Comparison of ENCODE assay signal across 8 cellular contexts in genomic region chr10:104337985-104338735, GRCh38. TPM values are rescaled to one million over a fixed set of nuclear protein-coding genes. Genes with fewer than 3 reads are reported as not detected.
DNase-seq lines count a peak whose midpoint lies in the region; ATAC-seq and TF ChIP-seq lines count a peak whose summit lies in the region.

TSS of gene ITPRIP (minus strand) at chr10:104338465. CDS start at chr10:104316051, 22,414 bp downstream.

- 0 to 2% methylated on average over 9 to 12 of the region's 70 CpGs for WGBS in esophagus squamous epithelium, 2 donors
- WGBS in stomach, 5 donors, result 0% methylated on average over 49 to 70 of the region's 70 CpGs

- H3K9me2 ChIP-seq in PC-9 (ENCODE audit: insufficient read depth), result no peaks in the 10 kb centered on the region

- H3K36me3 Mint-ChIP-seq in naive thymus-derived CD4-positive, alpha-beta T cell, result peaks cover 0 to 10% (median 0%) of the 10 kb centered on the region in 5 donors

- peak in 3 of 4 donors; percentile 79 to 98 (median 97) for TF ChIP-seq POLR2A in esophagus squamous epithelium (IDR thresholded peaks at IDR 0.05)
- peak in 2 of 4 donors; percentile 67 to 72 for TF ChIP-seq POLR2A in stomach (IDR thresholded peaks at IDR 0.05)

- peak; percentile 78 for DNase-seq in AG20443 (ENCODE audit: low spot score)
- DNase-seq in PC-9, result peak in 1 of 2 experiments; percentile 52
- peak; percentile 86 for DNase-seq in activated T-cell treated with anti-CD3 and anti-CD28 coated beads, Interleukin-2, amount 50 U/mL, for 48 hours
- DNase-seq in esophagus squamous epithelium (lab: John Stamatoyannopoulos, UW), result peak; percentile 60
- peak; percentile 60 to 89 (median 88) for DNase-seq in naive thymus-derived CD4-positive, alpha-beta T cell
- peak; percentile 77 for DNase-seq in stomach

- peaks cover 0 to 10% (median 0%) of the 10 kb centered on the region in 5 donors for H3K27me3 Mint-ChIP-seq in naive thymus-derived CD4-positive, alpha-beta T cell

- ATAC-seq in GM18873 (IDR thresholded peaks at IDR 0.05; ENCODE audit: low FRiP score, unreplicated experiment), result peak; percentile 69
- peak; percentile 73 for ATAC-seq in HG03135 (IDR thresholded peaks at IDR 0.05; ENCODE audit: unreplicated experiment)
- peak; percentile 86 for ATAC-seq in naive thymus-derived CD4-positive, alpha-beta T cell

- H3K4me3 Mint-ChIP-seq in naive thymus-derived CD4-positive, alpha-beta T cell, result peak within 1 kb of the TSS; percentile 88 to 100 (median 98)

- H3K9me3 ChIP-seq in PC-9 (ENCODE audit: insufficient read depth, low read depth) (no peaks in the 10 kb centered on the region), esophagus squamous epithelium (no peaks in the 10 kb centered on the region), stomach (no peaks in the 10 kb centered on the region)
- H3K9me3 ChIP-seq in naive thymus-derived CD4-positive, alpha-beta T cell (ENCODE audit: control insufficient read depth in 2 of 3, low read length in 3 of 3), result no peaks in the 10 kb centered on the region

- H3K27me3 ChIP-seq in PC-9 (ENCODE audit: insufficient read depth, low read depth), result no peaks in the 10 kb centered on the region
- no peaks in the 10 kb centered on the region for H3K27me3 ChIP-seq in esophagus squamous epithelium
- H3K27me3 ChIP-seq in naive thymus-derived CD4-positive, alpha-beta T cell (ENCODE audit: control insufficient read depth in 2 of 2, insufficient read depth in 2 of 2, low read length in 2 of 2), result no peaks in the 10 kb centered on the region
- H3K27me3 ChIP-seq in stomach, result no peaks in the 10 kb centered on the region

- H3K79me2 ChIP-seq in PC-9 (ENCODE audit: low read depth), result peaks cover 49% of the 10 kb centered on the region

- POLR2A ChIA-PET in PC-9 (lab: Charles Lee; ENCODE audit: unreplicated experiment), result interaction anchor here (0.6 kb wide), 3 partner anchors 13 to 256 kb away, joined by 3 to 5 read pairs (median 5); no protein-coding TSS in a partner anchor
- POLR2A ChIA-PET in naive thymus-derived CD4-positive, alpha-beta T cell (lab: Charles Lee), result interaction anchor here (0.8 to 6.1 kb wide), 17 partner anchors 8 to 80 kb away, joined by 3 to 78 read pairs (median 7); partner anchors contain the start of genes CFAP58 and GSTO2

- H3K36me3 ChIP-seq in PC-9 (ENCODE audit: low read depth) (no peaks in the 10 kb centered on the region), esophagus squamous epithelium (peaks cover 0 to 15% (median 0%) of the 10 kb centered on the region in 3 donors), stomach (peaks cover 0 to 8% (median 4%) of the 10 kb centered on the region in 4 donors)
- H3K36me3 ChIP-seq in naive thymus-derived CD4-positive, alpha-beta T cell (ENCODE audit: control insufficient read depth in 2 of 3, insufficient read depth in 3 of 3, low read length in 3 of 3), result peaks cover 0 to 10% (median 0%) of the 10 kb centered on the region in 3 experiments

- H2AFZ ChIP-seq in PC-9, result peak within 1 kb of the TSS; percentile 90

- peak within 1 kb of the TSS; percentile 92 for H3K4me2 ChIP-seq in PC-9

- H4K20me1 ChIP-seq in PC-9 (ENCODE audit: insufficient read depth), result no peaks in the 10 kb centered on the region; the same call in 1 of the 2 replicates

- H3K4me1 Mint-ChIP-seq in naive thymus-derived CD4-positive, alpha-beta T cell, result peaks cover 34 to 58% (median 49%) of the 10 kb centered on the region in 7 donors

- peaks cover 36% of the 10 kb centered on the region for H3F3A ChIP-seq in PC-9 (ENCODE audit: insufficient read depth, low read depth)

- H3K27ac Mint-ChIP-seq in naive thymus-derived CD4-positive, alpha-beta T cell, result peak within 1 kb of the TSS; percentile 87 to 100 (median 99)

- CTCF ChIA-PET in PC-9 (lab: Charles Lee), result interaction anchor here (0.6 kb wide), 1 partner anchor 52 kb away, joined by 4 read pairs; no protein-coding TSS in a partner anchor
- CTCF ChIA-PET in naive thymus-derived CD4-positive, alpha-beta T cell (lab: Charles Lee), result interaction anchor here (1.0 to 6.3 kb wide), 11 partner anchors 9 to 64 kb away, joined by 3 to 58 read pairs (median 5); no protein-coding TSS in a partner anchor

- H3K27ac ChIP-seq in PC-9 (peak within 1 kb of the TSS; percentile 94), esophagus squamous epithelium (peak within 1 kb of the TSS; percentile 94 to 99 (median 99)), stomach (peak within 1 kb of the TSS; percentile 91 to 100 (median 95))
- H3K27ac ChIP-seq in naive thymus-derived CD4-positive, alpha-beta T cell (ENCODE audit: low read depth, low read length), result peak within 1 kb of the TSS; percentile 94

- TF ChIP-seq CTCF in PC-9 (conservative IDR thresholded peaks at IDR 0.05) (no peak; the same call in 1 of the 2 replicates), esophagus squamous epithelium (IDR thresholded peaks at IDR 0.05) (peak in 1 of 6 experiments; percentile 8), stomach (IDR thresholded peaks at IDR 0.05) (peak in 2 of 7 experiments; percentile 4 to 8)

- no peaks in the 10 kb centered on the region for H3K9me3 Mint-ChIP-seq in naive thymus-derived CD4-positive, alpha-beta T cell

- TF ChIP-seq EP300 in stomach (IDR thresholded peaks at IDR 0.05), result no peak

- H3K4me1 ChIP-seq in PC-9 (replicated peaks; ENCODE audit: insufficient read depth) (peaks cover 53% of the 10 kb centered on the region), esophagus squamous epithelium (peaks cover 27 to 63% (median 41%) of the 10 kb centered on the region in 3 donors), stomach (peaks cover 42 to 68% (median 55%) of the 10 kb centered on the region in 4 donors)
- peaks cover 22 to 34% of the 10 kb centered on the region in 2 donors for H3K4me1 ChIP-seq in naive thymus-derived CD4-positive, alpha-beta T cell (ENCODE audit: control insufficient read depth in 2 of 2, insufficient read depth in 2 of 2, low read length in 2 of 2)

- BruUV-seq in PC-9 (replicated peaks; lab: Mats Ljungman, UMichigan), result no TSS peak

- intact Hi-C loops in PC-9 (cut with micrococcal nuclease; ENCODE audit: unreplicated experiment), result loop anchor here (1.0 to 10.0 kb wide), 2 partner anchors 10 to 443 kb away; no protein-coding TSS in a partner anchor
- intact Hi-C loops in esophagus squamous epithelium (cut with DNase I), result no loop called here
- intact Hi-C loops in naive thymus-derived CD4-positive, alpha-beta T cell (cut with micrococcal nuclease), result loop anchor here (1.0 to 5.0 kb wide), 11 partner anchors 8 to 216 kb away; partner anchors contain the start of genes GSTO2 (in 2 of the 2), CFAP58 (in 1 of the 2) and SFR1 (in 1 of the 2)
- intact Hi-C loops in stomach (cut with DNase I; ENCODE audit: low total_unique reads), result no loop called here

- H3K4me3 ChIP-seq in PC-9 (peak within 1 kb of the TSS; percentile 92), esophagus squamous epithelium (peak within 1 kb of the TSS; percentile 67 to 99 (median 98)), stomach (peak within 1 kb of the TSS; percentile 78 to 94 (median 88))
- peak within 1 kb of the TSS; percentile 85 for H3K4me3 ChIP-seq in naive thymus-derived CD4-positive, alpha-beta T cell (ENCODE audit: low read length)

RNA-seq across cellular contexts. Expression of gene ITPRIP, which starts in this region (rescaled TPM):
- total RNA-seq in PC-9 (2021) (6.7 and 8.5 TPM in 2 replicates), esophagus squamous epithelium (10 to 100 TPM; 37.6 to 61.6 (median 38.4) TPM), stomach (10 to 100 TPM in 2 of 5 donors, 1 to 10 TPM in 3; 1.7 to 13.5 (median 9.2) TPM)
- total RNA-seq in naive thymus-derived CD4-positive, alpha-beta T cell, result 100 to 1,000 TPM in 1 of 5 experiments, 10 to 100 TPM in 4; 20.0 to 129 (median 27.8) TPM
- 10 to 100 TPM; 17.8 to 18.0 TPM for polyA plus RNA-seq in naive thymus-derived CD4-positive, alpha-beta T cell
- 10 to 100 TPM in 1 of 3 donors, 1 to 10 TPM in 2; 2.9 to 12.3 (median 4.6) TPM for polyA plus RNA-seq in stomach

Comparison
In these comparisons a context has a peak if more than half of its experiments do, and no peak if none do; other contexts are left out.
1. intact Hi-C loops: an anchor here in PC-9 (1.0 to 10.0 kb wide) and naive thymus-derived CD4-positive, alpha-beta T cell (1.0 to 5.0 kb wide); none called in esophagus squamous epithelium and stomach.